1 cellular context compared by ENCODE assay signal in genomic region chr10:119118231-119118630, GRCh38.
TF ChIP-seq lines count a peak whose summit lies in the region.

No MANE protein-coding gene starts in this region.

TF ChIP-seq in IMR-90, 13 proteins besides CTCF, POLR2A, EP300 and RAD21:
- TF ChIP-seq CEBPB (IDR thresholded peaks at IDR 0.05; ENCODE audit: low read depth, low read length) = no peak
- no peak for TF ChIP-seq SMC3 (IDR thresholded peaks at IDR 0.05; ENCODE audit: low read depth, low read length)
- TF ChIP-seq MAFK (IDR thresholded peaks at IDR 0.05; ENCODE audit: low read depth, low read length) = no peak
- TF ChIP-seq CHD1 (IDR thresholded peaks at IDR 0.05; ENCODE audit: low read depth, low read length) = no peak
- no peak for TF ChIP-seq RFX5 (IDR thresholded peaks at IDR 0.05; ENCODE audit: low read depth, low read length)
- TF ChIP-seq MAZ (IDR thresholded peaks at IDR 0.05; ENCODE audit: borderline replicate concordance, low read depth, low read length) = no peak
- TF ChIP-seq MXI1 (IDR thresholded peaks at IDR 0.05; ENCODE audit: borderline replicate concordance, low read depth, low read length) = no peak
- TF ChIP-seq FOS (IDR thresholded peaks at IDR 0.05; ENCODE audit: low read depth, low read length) = no peak
- TF ChIP-seq NFE2L2 (IDR thresholded peaks at IDR 0.05; ENCODE audit: low read depth, low read length) = no peak
TF ChIP-seq in IMR-90: peak in this region for 0.
